ENCODE assay signal across 8 cellular contexts in genomic region chrX:53435997-53436396, GRCh38. TPM values are rescaled to one million over a fixed set of nuclear protein-coding genes. Genes with fewer than 3 reads are reported as not detected.
DNase-seq lines count a peak whose midpoint lies in the region; ATAC-seq and TF ChIP-seq lines count a peak whose summit lies in the region.

No MANE protein-coding gene starts in this region.

- H3K4me3 Mint-ChIP-seq in HFFc6: no peak overlapping the region
- H3K4me3 Mint-ChIP-seq in activated naive CD8-positive, alpha-beta T cell treated with anti-CD3 and anti-CD28 coated beads, Interleukin-2, amount 50 U/mL, for 24 hours: no peak overlapping the region

- no peaks in the 10 kb centered on the region for H3K4me1 ChIP-seq in right cardiac atrium (ENCODE audit: control insufficient read depth, insufficient read depth, low read length)

- H3K4me1 Mint-ChIP-seq in HFFc6 (ENCODE audit: low read depth): peaks cover 14% of the 10 kb centered on the region
- peaks cover 37% of the 10 kb centered on the region for H3K4me1 Mint-ChIP-seq in activated naive CD8-positive, alpha-beta T cell treated with anti-CD3 and anti-CD28 coated beads, Interleukin-2, amount 50 U/mL, for 24 hours

- 6% methylated on average over 4 of the region's 4 CpGs for WGBS in right cardiac atrium

- H3K9me3 Mint-ChIP-seq in HFFc6: no peaks in the 10 kb centered on the region
- H3K9me3 Mint-ChIP-seq in activated naive CD8-positive, alpha-beta T cell treated with anti-CD3 and anti-CD28 coated beads, Interleukin-2, amount 50 U/mL, for 24 hours: no peaks in the 10 kb centered on the region

- H3K27ac Mint-ChIP-seq in HFFc6: no peak overlapping the region
- no peak overlapping the region for H3K27ac Mint-ChIP-seq in activated naive CD8-positive, alpha-beta T cell treated with anti-CD3 and anti-CD28 coated beads, Interleukin-2, amount 50 U/mL, for 24 hours

- H3K36me3 Mint-ChIP-seq in HFFc6 (ENCODE audit: low read depth): peaks cover 10% of the 10 kb centered on the region; the same call in 1 of the 2 replicates
- H3K36me3 Mint-ChIP-seq in activated naive CD8-positive, alpha-beta T cell treated with anti-CD3 and anti-CD28 coated beads, Interleukin-2, amount 50 U/mL, for 24 hours (ENCODE audit: low read depth): peaks cover 4% of the 10 kb centered on the region

- DNase-seq in GM12865 (ENCODE audit: low read depth): peak; percentile 78
- peak; percentile 55 for DNase-seq in HFFc6
- peak; percentile 65 for DNase-seq in NCI-H1092 treated with DMSO at 0.1 percent for 48 hours (lab: John Stamatoyannopoulos, UW)
- peak; percentile 70 for DNase-seq in SW480 (ENCODE audit: low spot score)
- DNase-seq in activated naive CD8-positive, alpha-beta T cell treated with anti-CD3 and anti-CD28 coated beads, Interleukin-2, amount 50 U/mL, for 24 hours: peak; percentile 54
- DNase-seq in right cardiac atrium: peak; percentile 31 to 67 (median 64)
- DNase-seq in stimulated activated CD4-positive, alpha-beta T cell treated with anti-CD3 and anti-CD28 coated beads, Interleukin-12 subunit alpha, Interleukin-12 subunit beta, amount 100 ng/mL, for 4 hours: peak; percentile 30

- no peaks in the 10 kb centered on the region for H3K27me3 ChIP-seq in right cardiac atrium (ENCODE audit: control insufficient read depth, insufficient read depth)

- intact Hi-C loops in right cardiac atrium (cut with DNase I): loop anchor here in 2 of 4 donors (5.0 to 10.0 kb wide), 2 partner anchors 119 to 121 kb away; no protein-coding TSS in a partner anchor

- H3K27me3 Mint-ChIP-seq in HFFc6 (ENCODE audit: insufficient read depth): no peaks in the 10 kb centered on the region; the same call in 1 of the 2 replicates
- peaks cover 9% of the 10 kb centered on the region for H3K27me3 Mint-ChIP-seq in activated naive CD8-positive, alpha-beta T cell treated with anti-CD3 and anti-CD28 coated beads, Interleukin-2, amount 50 U/mL, for 24 hours

- H3K27ac ChIP-seq in right cardiac atrium (ENCODE audit: low read length): no peak overlapping the region

- TF ChIP-seq CTCF in GM12865 (IDR thresholded peaks at IDR 0.05; ENCODE audit: insufficient read depth, low read depth, low read length, missing control alignments): peak; percentile 75
- peak; percentile 81 for TF ChIP-seq CTCF in HFFc6 (IDR thresholded peaks at IDR 0.05)

- peak; percentile 68 for ATAC-seq in activated naive CD8-positive, alpha-beta T cell treated with anti-CD3 and anti-CD28 coated beads, Interleukin-2, amount 50 U/mL, for 24 hours
- ATAC-seq in right cardiac atrium (peak; percentile 41 to 59), GM18873 (IDR thresholded peaks at IDR 0.05; ENCODE audit: low FRiP score, unreplicated experiment) (no peak)

- H3K4me3 ChIP-seq in GM12865 (ENCODE audit: low read depth, low read length): no peak overlapping the region
- H3K4me3 ChIP-seq in right cardiac atrium (ENCODE audit: low read length): no peak overlapping the region

- H3K9me3 ChIP-seq in right cardiac atrium (ENCODE audit: control insufficient read depth, low read length): no peaks in the 10 kb centered on the region

RNA-seq across cellular contexts. Expression of gene HSD17B10, which starts 1.8 kb away (rescaled TPM):
- 10 to 100 TPM; 78.0 to 94.9 (median 79.0) TPM for total RNA-seq in HFFc6 (2021; fragmentation: NEBNext Ultra II Directional; extraction: Animal tissue kit (Norgen Biotek cat#: 25700))
- total RNA-seq in right cardiac atrium: 100 to 1,000 TPM in 2 of 4 donors, 10 to 100 TPM in 2; 89.3 to 113 (median 106) TPM
- 107 TPM for polyA plus RNA-seq in right cardiac atrium

RNA-seq across cellular contexts. Expression of gene RIBC1, which starts 13.3 kb away (rescaled TPM):
- under 1 TPM; 0.21 to 0.43 (median 0.36) TPM for total RNA-seq in HFFc6 (2021; fragmentation: NEBNext Ultra II Directional; extraction: Animal tissue kit (Norgen Biotek cat#: 25700))
- total RNA-seq in right cardiac atrium: 1 to 10 TPM in 1 of 4 donors, under 1 TPM in 3; 0.67 to 1.8 (median 0.83) TPM
- polyA plus RNA-seq in right cardiac atrium: 1.1 TPM

RNA-seq across cellular contexts. Expression of gene SMC1A, which starts 13.5 kb away (rescaled TPM):
- 10 to 100 TPM; 40.5 to 62.0 (median 58.4) TPM for total RNA-seq in HFFc6 (2021; fragmentation: NEBNext Ultra II Directional; extraction: Animal tissue kit (Norgen Biotek cat#: 25700))
- total RNA-seq in right cardiac atrium: 10 to 100 TPM; 41.9 to 50.3 (median 49.2) TPM
- 9.4 TPM for polyA plus RNA-seq in right cardiac atrium
